Comparison of ENCODE assay signal across 18 cellular contexts in the genomic region with DNA sequence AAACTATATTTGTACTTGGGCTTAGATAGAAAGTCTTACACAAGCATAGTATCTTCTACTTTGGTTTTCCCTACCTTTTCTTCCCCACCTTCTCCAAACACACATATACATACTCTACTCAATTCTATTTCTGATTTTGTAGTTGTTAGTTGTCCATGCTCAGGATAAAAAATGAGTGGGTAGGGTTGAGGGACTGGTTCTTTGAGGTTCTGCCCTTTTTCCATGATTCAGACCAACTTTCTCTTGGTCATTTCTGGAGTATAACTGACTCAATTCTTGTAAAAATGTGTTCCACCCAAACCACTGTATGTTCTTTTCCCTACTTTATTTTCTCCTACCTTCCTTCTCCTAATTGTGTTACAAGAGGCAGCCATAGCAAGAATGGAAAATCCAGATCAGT. TPM values are rescaled to one million over a fixed set of nuclear protein-coding genes. Genes with fewer than 3 reads are reported as not detected.
"Had no signal": no experiment of that assay in that cellular context is flagged by ENCODE, and none has a peak within 500 bp of the region (broad histone marks: within the 10 kb centered on the region; RNA-seq: fewer than 3 reads in every experiment).

No MANE protein-coding gene starts in this region.

- H3K4me3 Mint-ChIP-seq: activated B cell treated with CpG ODN at 0.5 μM for 24 hours; activated naive CD8-positive, alpha-beta T cell treated with anti-CD3 and anti-CD28 coated beads, Interleukin-2, amount 10 ng/mL, durations not matched to agents 7 days and 5 days; mesothelial cell of epicardium; T-helper 2 cell treated with Interferon-gamma antibody and Interleukin-4, amounts not matched to agents 5 μg/mL and 100 μg/mL, for 36 hours had no signal

- ATAC-seq: right cardiac atrium had no signal

- H3K27me3 Mint-ChIP-seq: activated B cell treated with CpG ODN at 0.5 μM for 24 hours; activated naive CD8-positive, alpha-beta T cell treated with anti-CD3 and anti-CD28 coated beads, Interleukin-2, amount 10 ng/mL, durations not matched to agents 7 days and 5 days had no signal

- H3K4me3 ChIP-seq: prostate gland, skin epidermis, thyroid gland had no signal

- DNase-seq: activated B cell treated with CpG ODN at 0.5 μM for 24 hours; activated CD4-positive, alpha-beta T cell treated with anti-CD3 and anti-CD28 coated beads, Interleukin-2, amount 50 U/mL, for 4 hours; activated CD8-positive, alpha-beta memory T cell treated with anti-CD3 and anti-CD28 coated beads, Interleukin-2, amount 50 U/mL, for 4 hours; activated naive CD8-positive, alpha-beta T cell treated with anti-CD3 and anti-CD28 coated beads, Interleukin-2, amount 10 ng/mL, durations not matched to agents 7 days and 5 days; anterior cingulate cortex; brain microvascular endothelial cell; cortex of kidney; effector CD4-positive, alpha-beta T cell; foreskin melanocyte; right cardiac atrium; thyroid gland had no signal

- H3K4me1 ChIP-seq: prostate gland had no signal

- H3K27me3 ChIP-seq: brain microvascular endothelial cell, thyroid gland had no signal

- H3K36me3 ChIP-seq: prostate gland had no signal

- H3K27ac Mint-ChIP-seq: activated B cell treated with CpG ODN at 0.5 μM for 24 hours; activated naive CD8-positive, alpha-beta T cell treated with anti-CD3 and anti-CD28 coated beads, Interleukin-2, amount 10 ng/mL, durations not matched to agents 7 days and 5 days; T-helper 2 cell treated with Interferon-gamma antibody and Interleukin-4, amounts not matched to agents 5 μg/mL and 100 μg/mL, for 36 hours had no signal

- H3K9me3 Mint-ChIP-seq: activated B cell treated with CpG ODN at 0.5 μM for 24 hours; activated naive CD8-positive, alpha-beta T cell treated with anti-CD3 and anti-CD28 coated beads, Interleukin-2, amount 10 ng/mL, durations not matched to agents 7 days and 5 days; mesothelial cell of epicardium; T-helper 2 cell treated with Interferon-gamma antibody and Interleukin-4, amounts not matched to agents 5 μg/mL and 100 μg/mL, for 36 hours had no signal

- H3K27ac ChIP-seq: brain microvascular endothelial cell, prostate gland, thyroid gland had no signal

- H3K9me3 ChIP-seq: prostate gland, thyroid gland had no signal

RNA-seq across cellular contexts. Expression of a gene that starts 3.3 kb away (rescaled TPM):
- total RNA-seq: activated B cell treated with CpG ODN at 0.5 μM for 24 hours; activated naive CD8-positive, alpha-beta T cell treated with anti-CD3 and anti-CD28 coated beads, Interleukin-2, amount 10 ng/mL, durations not matched to agents 7 days and 5 days; fibroblast of lung; lower leg skin; mesothelial cell of epicardium; osteoblast; prostate gland; right cardiac atrium; thyroid gland had no signal
